In genomic region chr4:55820260-55820659, GRCh38 we compare ENCODE assay signal across 15 cellular contexts. TPM values are rescaled to one million over a fixed set of nuclear protein-coding genes. Genes with fewer than 3 reads are reported as not detected.
"Had no signal": no experiment of that assay in that cellular context is flagged by ENCODE, and none has a peak within 500 bp of the region (broad histone marks: within the 10 kb centered on the region; RNA-seq: fewer than 3 reads in every experiment).

No MANE protein-coding gene starts in this region.

- H3K4me1 ChIP-seq: psoas muscle had no signal

- ATAC-seq: activated CD4-positive, alpha-beta T cell treated with anti-CD3 and anti-CD28 coated beads for 36 hours; mucosa of descending colon; natural killer cell; psoas muscle; sciatic nerve had no signal

- H3K27ac ChIP-seq: psoas muscle had no signal

- H3K4me3 ChIP-seq: mucosa of descending colon had no signal

- FAIRE-seq: endothelial cell of umbilical vein had no signal

- H3K9me3 ChIP-seq: mucosa of descending colon, psoas muscle had no signal

- DNase-seq: activated CD4-positive, alpha-beta memory T cell treated with anti-CD3 and anti-CD28 coated beads, Interleukin-2, amount 10 ng/mL, durations not matched to agents 7 days and 5 days; activated naive CD8-positive, alpha-beta T cell treated with anti-CD3 and anti-CD28 coated beads, Interleukin-2, amount 10 ng/mL, durations not matched to agents 7 days and 5 days; aorta; hippocampal formation; natural killer cell; stimulated activated CD4-positive, alpha-beta T cell treated with anti-CD3 and anti-CD28 coated beads, Interleukin-12 subunit alpha, Interleukin-12 subunit beta, amount 100 ng/mL, for 4 hours; stimulated activated naive CD4-positive, alpha-beta T cell; T1000 had no signal

RNA-seq across cellular contexts. Expression of gene EXOC1L, which starts 0.7 kb away (rescaled TPM):
- total RNA-seq: activated CD4-positive, alpha-beta memory T cell treated with anti-CD3 and anti-CD28 coated beads, Interleukin-2, amount 10 ng/mL, durations not matched to agents 7 days and 5 days; activated CD4-positive, alpha-beta T cell treated with anti-CD3 and anti-CD28 coated beads for 36 hours; activated naive CD8-positive, alpha-beta T cell treated with anti-CD3 and anti-CD28 coated beads, Interleukin-2, amount 10 ng/mL, durations not matched to agents 7 days and 5 days; aorta; endothelial cell of umbilical vein; lung microvascular endothelial cell; mucosa of descending colon; natural killer cell; omental fat pad; psoas muscle; sciatic nerve had no signal
- polyA plus RNA-seq: aorta, endothelial cell of umbilical vein, psoas muscle had no signal
